2 cellular contexts compared by ENCODE assay signal in genomic region chr11:15947681-15948648, GRCh38.
TF ChIP-seq lines count a peak whose summit lies in the region.

No MANE protein-coding gene starts in this region.

TF ChIP-seq in HepG2, 621 proteins besides CTCF, POLR2A, EP300 and RAD21 (continues in another document):
- peak; percentile 32 for TF ChIP-seq STAG1 (CRISPR knock-in tag; IDR thresholded peaks at IDR 0.05)
- no peak for TF ChIP-seq ZNF569 (CRISPR knock-in tag; IDR thresholded peaks at IDR 0.05; ENCODE audit: borderline replicate concordance)
- TF ChIP-seq ZMYM4 (CRISPR knock-in tag; IDR thresholded peaks at IDR 0.05): peak; percentile 45; the same call in 1 of the 2 replicates
- TF ChIP-seq NFRKB (IDR thresholded peaks at IDR 0.05): no peak
- 0 out of 2 replicates have a peak, but pooled peaks have one; percentile 33 for TF ChIP-seq YEATS2 (CRISPR knock-in tag; IDR thresholded peaks at IDR 0.05; ENCODE audit: borderline replicate concordance)
- TF ChIP-seq ZFY (CRISPR knock-in tag; IDR thresholded peaks at IDR 0.05): no peak
- TF ChIP-seq CSRNP2 (CRISPR knock-in tag; conservative IDR thresholded peaks at IDR 0.05; ENCODE audit: low read depth): no peak
- no peak for TF ChIP-seq IRF2 (CRISPR knock-in tag; IDR thresholded peaks at IDR 0.05)
- TF ChIP-seq NR2F1 (CRISPR knock-in tag; IDR thresholded peaks at IDR 0.05): 0 out of 4 replicates have a peak, but pooled peaks of 1 of the 2 experiments have one; percentile 25
- peak; percentile 23; the same call in 1 of the 2 replicates for TF ChIP-seq HMG20A (CRISPR knock-in tag; IDR thresholded peaks at IDR 0.05; ENCODE audit: borderline replicate concordance)
- TF ChIP-seq ZNF414 (CRISPR knock-in tag; IDR thresholded peaks at IDR 0.05): no peak
- peak; percentile 67 for TF ChIP-seq ZEB1 (IDR thresholded peaks at IDR 0.05; ENCODE audit: insufficient replicate concordance, low read depth)
- peak; percentile 72; the same call in 1 of the 2 replicates for TF ChIP-seq ZNF281 (CRISPR knock-in tag; IDR thresholded peaks at IDR 0.05; ENCODE audit: borderline replicate concordance)
- TF ChIP-seq ASH2L (IDR thresholded peaks at IDR 0.05; ENCODE audit: insufficient read length, low read depth, low read length): no peak
- TF ChIP-seq ZNF557 (CRISPR knock-in tag; IDR thresholded peaks at IDR 0.05): no peak
- peak; percentile 45 for TF ChIP-seq PAXIP1 (CRISPR knock-in tag; conservative IDR thresholded peaks at IDR 0.05)
- no peak for TF ChIP-seq ZNF280B (CRISPR knock-in tag; IDR thresholded peaks at IDR 0.05; ENCODE audit: borderline replicate concordance)
- TF ChIP-seq ZNF143 (CRISPR knock-in tag; IDR thresholded peaks at IDR 0.05): no peak
- TF ChIP-seq ZNF101 (CRISPR knock-in tag; IDR thresholded peaks at IDR 0.05; ENCODE audit: borderline replicate concordance, low read depth): no peak
- TF ChIP-seq JUND (CRISPR knock-in tag; IDR thresholded peaks at IDR 0.05): peak; percentile 53; the same call in 1 of the 2 replicates

TF ChIP-seq in SK-N-SH, 30 proteins besides CTCF, POLR2A, EP300 and RAD21:
- TF ChIP-seq SMC3 (IDR thresholded peaks at IDR 0.05; ENCODE audit: low read depth, low read length) (no peak), YY1 (IDR thresholded peaks at IDR 0.05; ENCODE audit: low read depth) (no peak), ZBTB33 (IDR thresholded peaks at IDR 0.05; ENCODE audit: borderline replicate concordance, low read depth) (no peak), SIN3A (IDR thresholded peaks at IDR 0.05; ENCODE audit: borderline replicate concordance, low read depth, low read length) (no peak), NRF1 (IDR thresholded peaks at IDR 0.05; ENCODE audit: low read depth, low read length) (no peak), RXRA (IDR thresholded peaks at IDR 0.05; ENCODE audit: borderline replicate concordance, low read depth) (no peak), RFX5 (IDR thresholded peaks at IDR 0.05; ENCODE audit: low read length) (no peak), IRF3 (IDR thresholded peaks at IDR 0.05; ENCODE audit: low read depth, low read length) (no peak), EZH2phosphoT487 (IDR thresholded peaks at IDR 0.05; ENCODE audit: borderline replicate concordance, low read depth) (no peak)
